ENCODE assay signal across 1 cellular context in genomic region chr11:126480410-126481302, GRCh38.
A peak's percentile ranks its signal among the peaks of the same experiment; 100 is the strongest.
TF ChIP-seq lines count a peak whose summit lies in the region.

No MANE protein-coding gene starts in this region.

TF ChIP-seq in K562, 482 proteins besides CTCF, POLR2A, EP300 and RAD21 (continued from another document and continues in another):
- TF ChIP-seq HNRNPH1 (optimal IDR thresholded peaks at IDR 0.05; ENCODE audit: low read depth, low read length) = no peak
- TF ChIP-seq KAT2B (IDR thresholded peaks at IDR 0.05; ENCODE audit: low read depth, low read length) = no peak
- TF ChIP-seq ELF2 (CRISPR knock-in tag; IDR thresholded peaks at IDR 0.05) = no peak
- TF ChIP-seq ZNF655 (CRISPR knock-in tag; IDR thresholded peaks at IDR 0.05) = no peak
- TF ChIP-seq CHD2 (IDR thresholded peaks at IDR 0.05; ENCODE audit: low read depth, low read length) = no peak
- no peak for TF ChIP-seq MEF2D (tag; conservative IDR thresholded peaks at IDR 0.05; ENCODE audit: low read depth)
- TF ChIP-seq RBBP5 (IDR thresholded peaks at IDR 0.05; ENCODE audit: borderline replicate concordance, insufficient read depth, low read length, poor library complexity, severe bottlenecking) = no peak
- TF ChIP-seq MYC (IDR thresholded peaks at IDR 0.05; ENCODE audit: low read depth, low read length) = peak; percentile 89
- TF ChIP-seq MYC (CRISPR knock-in tag; IDR thresholded peaks at IDR 0.05; ENCODE audit: borderline replicate concordance, low read depth) = no peak
- no peak for TF ChIP-seq GTF3C2 (IDR thresholded peaks at IDR 0.05; ENCODE audit: borderline replicate concordance, extremely low read depth, insufficient read length)
- no peak for TF ChIP-seq ZBTB12 (CRISPR knock-in tag; IDR thresholded peaks at IDR 0.05)
- TF ChIP-seq THAP7 (CRISPR knock-in tag; IDR thresholded peaks at IDR 0.05) = no peak
- peak; percentile 70; the same call in 1 of the 2 replicates for TF ChIP-seq CREM (IDR thresholded peaks at IDR 0.05; ENCODE audit: low read depth)
- TF ChIP-seq ZNF449 (CRISPR knock-in tag; IDR thresholded peaks at IDR 0.05) = no peak
- TF ChIP-seq STAT5A (IDR thresholded peaks at IDR 0.05; ENCODE audit: borderline replicate concordance, low read length) = no peak
- no peak for TF ChIP-seq SIN3B (IDR thresholded peaks at IDR 0.05; ENCODE audit: low read depth)
- no peak for TF ChIP-seq MXI1 (IDR thresholded peaks at IDR 0.05; ENCODE audit: low read depth, low read length)
- no peak for TF ChIP-seq SOX6 (IDR thresholded peaks at IDR 0.05)
- no peak for TF ChIP-seq FOXJ2 (tag; IDR thresholded peaks at IDR 0.05)
- no peak for TF ChIP-seq PURB (CRISPR knock-in tag; IDR thresholded peaks at IDR 0.05; ENCODE audit: low read depth)
- no peak for TF ChIP-seq LARP7 (IDR thresholded peaks at IDR 0.05)
- no peak for TF ChIP-seq SRSF3 (IDR thresholded peaks at IDR 0.05; ENCODE audit: insufficient read depth, low read length)
- TF ChIP-seq ZNF445 (CRISPR knock-in tag; IDR thresholded peaks at IDR 0.05; ENCODE audit: low read depth) = no peak
- no peak for TF ChIP-seq DDX20 (tag; IDR thresholded peaks at IDR 0.05; ENCODE audit: low read depth)
- TF ChIP-seq ZNF699 (CRISPR knock-in tag; IDR thresholded peaks at IDR 0.05; ENCODE audit: insufficient replicate concordance) = no peak
- TF ChIP-seq BRD4 (IDR thresholded peaks at IDR 0.05) = no peak
- no peak for TF ChIP-seq TBL1XR1 (IDR thresholded peaks at IDR 0.05; ENCODE audit: low read length in 2 of 2)
- TF ChIP-seq NCOA1 (IDR thresholded peaks at IDR 0.05; ENCODE audit: low read depth) = no peak
- no peak for TF ChIP-seq BCL6 (CRISPR knock-in tag; IDR thresholded peaks at IDR 0.05)
- TF ChIP-seq SAFB2 (IDR thresholded peaks at IDR 0.05; ENCODE audit: borderline replicate concordance, low read depth, low read length, severe bottlenecking) = no peak
- no peak for TF ChIP-seq ZC3H8 (IDR thresholded peaks at IDR 0.05)
- 0 out of 2 replicates have a peak, but pooled peaks have one; percentile 40 for TF ChIP-seq ZNF592 (IDR thresholded peaks at IDR 0.05)
- no peak for TF ChIP-seq POLR2B (IDR thresholded peaks at IDR 0.05; ENCODE audit: low read depth, partially characterized antibody)
- TF ChIP-seq MYBL2 (IDR thresholded peaks at IDR 0.05; ENCODE audit: low read depth) = no peak
- no peak for TF ChIP-seq MYBL2 (CRISPR knock-in tag; IDR thresholded peaks at IDR 0.05; ENCODE audit: borderline replicate concordance)
- no peak for TF ChIP-seq NFIX (CRISPR knock-in tag; IDR thresholded peaks at IDR 0.05; ENCODE audit: low read depth)
- no peak for TF ChIP-seq NCOR1 (IDR thresholded peaks at IDR 0.05)
- no peak for TF ChIP-seq NCOA2 (IDR thresholded peaks at IDR 0.05; ENCODE audit: partially characterized antibody in 2 of 2)
- TF ChIP-seq HDAC3 (IDR thresholded peaks at IDR 0.05; ENCODE audit: borderline replicate concordance, partially characterized antibody) = no peak
- TF ChIP-seq EGR1 (conservative IDR thresholded peaks at IDR 0.05) = no peak
- TF ChIP-seq ZNF274 (IDR thresholded peaks at IDR 0.05; ENCODE audit: borderline replicate concordance, low read depth, low read length) = no peak
- TF ChIP-seq ZNF75A (CRISPR knock-in tag; IDR thresholded peaks at IDR 0.05) = no peak
- no peak for TF ChIP-seq SNRNP70 (optimal IDR thresholded peaks at IDR 0.05; ENCODE audit: low read depth, low read length)
- no peak for TF ChIP-seq MCM5 (IDR thresholded peaks at IDR 0.05; ENCODE audit: low read depth)
- no peak for TF ChIP-seq BACH1 (tag; IDR thresholded peaks at IDR 0.05)
- no peak for TF ChIP-seq ZNF57 (CRISPR knock-in tag; IDR thresholded peaks at IDR 0.05)
- no peak for TF ChIP-seq TCF15 (CRISPR knock-in tag; IDR thresholded peaks at IDR 0.05)
- no peak for TF ChIP-seq ZNF347 (CRISPR knock-in tag; IDR thresholded peaks at IDR 0.05; ENCODE audit: low read depth)
- no peak for TF ChIP-seq ZKSCAN8 (CRISPR knock-in tag; IDR thresholded peaks at IDR 0.05)
- TF ChIP-seq ZHX1 (conservative IDR thresholded peaks at IDR 0.05; ENCODE audit: low read length) = no peak
- TF ChIP-seq ZNF695 (CRISPR knock-in tag; IDR thresholded peaks at IDR 0.05) = no peak
- TF ChIP-seq KLF1 (tag; IDR thresholded peaks at IDR 0.05) = no peak
- peak; percentile 17 to 48; a peak in 1 of 4 replicates for TF ChIP-seq FOXK2 (conservative IDR thresholded peaks at IDR 0.05 in 1 of 2, IDR thresholded peaks at IDR 0.05 in 1 of 2; ENCODE audit: low read depth in 2 of 2)
- TF ChIP-seq RAD51 (IDR thresholded peaks at IDR 0.05; ENCODE audit: borderline replicate concordance, low read depth) = no peak
- TF ChIP-seq MXD1 (CRISPR knock-in tag; IDR thresholded peaks at IDR 0.05; ENCODE audit: borderline replicate concordance, poor library complexity, severe bottlenecking) = no peak
- no peak for TF ChIP-seq CBX8 (IDR thresholded peaks at IDR 0.05; ENCODE audit: borderline replicate concordance, extremely low read depth, low read depth, low read length, poor library complexity, severe bottlenecking)
- TF ChIP-seq SPI1 (IDR thresholded peaks at IDR 0.05; ENCODE audit: borderline replicate concordance, low read depth, low read length) = 0 out of 2 replicates have a peak, but pooled peaks have one; percentile 40
- TF ChIP-seq ZNF778 (CRISPR knock-in tag; IDR thresholded peaks at IDR 0.05) = no peak
- no peak for TF ChIP-seq TRIM28 (IDR thresholded peaks at IDR 0.05)
- no peak for TF ChIP-seq KAT8 (IDR thresholded peaks at IDR 0.05; ENCODE audit: low read depth)
- TF ChIP-seq MAZ (CRISPR knock-in tag; conservative IDR thresholded peaks at IDR 0.05 in 1 of 2, IDR thresholded peaks at IDR 0.05 in 1 of 2) = no peak
- TF ChIP-seq CREB1 (IDR thresholded peaks at IDR 0.05) = no peak
- TF ChIP-seq CREB1 (CRISPR knock-in tag; IDR thresholded peaks at IDR 0.05) = peak; percentile 57; the same call in 1 of the 2 replicates
- no peak for TF ChIP-seq HDAC2 (IDR thresholded peaks at IDR 0.05)
- TF ChIP-seq ZNF140 (CRISPR knock-in tag; IDR thresholded peaks at IDR 0.05) = no peak
